Comparison of ENCODE assay signal across 17 cellular contexts in the genomic region with DNA sequence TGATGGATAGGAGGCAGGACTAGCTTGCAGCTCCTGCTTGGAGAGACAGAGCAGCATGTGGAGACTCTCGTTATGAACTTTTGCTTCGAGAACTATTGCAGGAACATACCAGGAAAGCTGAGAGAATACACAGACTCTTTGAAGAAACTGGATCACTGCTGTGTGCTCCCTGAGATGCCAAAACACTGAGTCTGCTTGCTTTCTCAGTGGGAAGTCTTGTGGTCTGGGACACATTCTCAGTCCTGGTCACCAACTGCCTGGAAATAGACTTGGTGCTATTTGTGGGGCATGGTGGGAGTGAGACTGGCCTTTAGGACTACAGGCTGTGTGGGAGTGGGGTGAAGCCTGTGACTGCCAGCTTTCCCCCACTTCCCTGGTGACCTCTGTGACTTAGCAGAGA.
A peak's percentile ranks its signal among the peaks of the same experiment; 100 is the strongest.
DNase-seq lines count a peak whose midpoint lies in the region; FAIRE-seq and TF ChIP-seq lines count a peak whose summit lies in the region.
"Had no signal": no experiment of that assay in that cellular context is flagged by ENCODE, and none has a peak within 500 bp of the region (broad histone marks: within the 10 kb centered on the region; RNA-seq: fewer than 3 reads in every experiment).

No MANE protein-coding gene starts in this region.

- no peaks in the 10 kb centered on the region for H3K36me3 ChIP-seq in astrocyte (ENCODE audit: insufficient read depth, low read length)
- H3K36me3 ChIP-seq in bronchial epithelial cell (ENCODE audit: control insufficient read depth, insufficient read depth, low read length): no peaks in the 10 kb centered on the region
- no peaks in the 10 kb centered on the region for H3K36me3 ChIP-seq in small intestine (ENCODE audit: control insufficient read depth in 2 of 2, insufficient read depth in 2 of 2, low read length in 2 of 2)
- H3K36me3 ChIP-seq: BLaER1 treated with 17β-estradiol and CSF1 and Interleukin-3, amounts not matched to agents 10 nM and 100 nM had no signal

- no peaks in the 10 kb centered on the region for H3K36me3 Mint-ChIP-seq in astrocyte (ENCODE audit: low read depth, unreplicated experiment)
- H3K36me3 Mint-ChIP-seq: CD8-positive, alpha-beta T cell had no signal

- no peak overlapping the region for H3K9ac ChIP-seq in astrocyte (ENCODE audit: low read length)
- H3K9ac ChIP-seq: BLaER1 treated with 17β-estradiol and CSF1 and Interleukin-3, amounts not matched to agents 10 nM and 100 nM had no signal

- H3K27ac Mint-ChIP-seq in astrocyte (ENCODE audit: unreplicated experiment): peak overlapping the region; percentile 54
- H3K27ac Mint-ChIP-seq: B cell; CD8-positive, alpha-beta T cell; H9 had no signal

- peaks cover 2% of the 10 kb centered on the region for H3K4me1 Mint-ChIP-seq in astrocyte (ENCODE audit: low read depth, unreplicated experiment)
- H3K4me1 Mint-ChIP-seq: B cell had no signal

- TF ChIP-seq CTCF in astrocyte (IDR thresholded peaks at IDR 0.05; ENCODE audit: insufficient read depth, low read depth, low read length) (no peak), bronchial epithelial cell (IDR thresholded peaks at IDR 0.05; ENCODE audit: insufficient read depth, low read length, severe bottlenecking) (no peak)

- H3K4me2 ChIP-seq in astrocyte (ENCODE audit: low read length): no peak overlapping the region
- H3K4me2 ChIP-seq: BLaER1 treated with 17β-estradiol and CSF1 and Interleukin-3, amounts not matched to agents 10 nM and 100 nM had no signal

- no peak overlapping the region for H3K4me3 Mint-ChIP-seq in astrocyte (ENCODE audit: unreplicated experiment)
- H3K4me3 Mint-ChIP-seq: B cell; CD8-positive, alpha-beta T cell; H9 had no signal

- H3K27me3 ChIP-seq in astrocyte (ENCODE audit: insufficient read depth, low read length) (no peaks in the 10 kb centered on the region), bronchial epithelial cell (ENCODE audit: control insufficient read depth, insufficient read depth, low read length) (no peaks in the 10 kb centered on the region), small intestine (ENCODE audit: control insufficient read depth in 2 of 2, insufficient read depth in 2 of 2, low read length in 2 of 2) (no peaks in the 10 kb centered on the region)

- peaks cover 16% of the 10 kb centered on the region for H3K9me3 Mint-ChIP-seq in astrocyte (ENCODE audit: unreplicated experiment)

- no peaks in the 10 kb centered on the region for H3K79me2 ChIP-seq in astrocyte (ENCODE audit: insufficient read depth, low read length)

- DNase-seq in astrocyte (ENCODE audit: low read depth): no peak
- DNase-seq in bronchial epithelial cell (ENCODE audit: low read depth): no peak
- peak; percentile 26 for DNase-seq in non-pigmented ciliary epithelial cell (ENCODE audit: low read depth)
- peak; percentile 47 for DNase-seq in smooth muscle cell of the brain vasculature (ENCODE audit: low read depth, low spot score)
- no peak for DNase-seq in SW 1271 (lab: John Stamatoyannopoulos, UW)
- DNase-seq in DMS53 treated with DMSO at 0.1 percent for 48 hours (lab: John Stamatoyannopoulos, UW; ENCODE audit: unreplicated experiment): no peak
- DNase-seq in small intestine: no peak
- DNase-seq in NCI-H128 (lab: John Stamatoyannopoulos, UW; ENCODE audit: unreplicated experiment): no peak
- DNase-seq: Calu3; CD8-positive, alpha-beta T cell; DND-41; EL; GOT3; H9 had no signal

- H3K27ac ChIP-seq in astrocyte (ENCODE audit: low read depth, low read length): no peak overlapping the region
- no peak overlapping the region for H3K27ac ChIP-seq in small intestine (ENCODE audit: low read depth in 1 of 2, low read length in 1 of 2)
- H3K27ac ChIP-seq: BLaER1 treated with 17β-estradiol and CSF1 and Interleukin-3, amounts not matched to agents 10 nM and 100 nM had no signal

- H2AFZ ChIP-seq in astrocyte (ENCODE audit: low read depth, low read length): no peak overlapping the region

- WGBS in small intestine, 3 donors: 64 to 87% (median 87%) methylated on average over 2 of the region's 2 CpGs

- peaks cover 3% of the 10 kb centered on the region for H3K27me3 Mint-ChIP-seq in astrocyte (ENCODE audit: low read depth, unreplicated experiment)

- H3K4me3 ChIP-seq in astrocyte (ENCODE audit: insufficient read depth, low read depth, low read length): no peak overlapping the region
- no peak overlapping the region for H3K4me3 ChIP-seq in bronchial epithelial cell (ENCODE audit: low read depth, low read length)
- H3K4me3 ChIP-seq in small intestine (ENCODE audit: low read depth in 1 of 2, low read length in 2 of 2): no peak overlapping the region
- H3K4me3 ChIP-seq: BLaER1 treated with 17β-estradiol and CSF1 and Interleukin-3, amounts not matched to agents 10 nM and 100 nM; GM12878 had no signal

- H3K9me3 ChIP-seq in astrocyte (ENCODE audit: insufficient read depth, low read depth, low read length) (peaks cover 7% of the 10 kb centered on the region), small intestine (ENCODE audit: control insufficient read depth, low read depth) (no peaks in the 10 kb centered on the region)

- H3K4me1 ChIP-seq in astrocyte (ENCODE audit: insufficient read depth, low read length) (no peaks in the 10 kb centered on the region), small intestine (ENCODE audit: control insufficient read depth in 2 of 2, insufficient read depth in 1 of 2, low read depth in 1 of 2, low read length in 1 of 2) (no peaks in the 10 kb centered on the region)
- H3K4me1 ChIP-seq: BLaER1 treated with 17β-estradiol and CSF1 and Interleukin-3, amounts not matched to agents 10 nM and 100 nM had no signal

- no peaks in the 10 kb centered on the region for H4K20me1 ChIP-seq in astrocyte (ENCODE audit: insufficient read depth, low read length)
- H4K20me1 ChIP-seq: BLaER1 treated with 17β-estradiol and CSF1 and Interleukin-3, amounts not matched to agents 10 nM and 100 nM had no signal

- FAIRE-seq in astrocyte (lab: Jason Lieb, UNC) (no peak), bronchial epithelial cell (lab: Jason Lieb, UNC) (peak; percentile 47), small intestine (lab: Jason Lieb, UNC) (no peak)
- FAIRE-seq: GM12878 had no signal

Comparison
In these comparisons a context has a peak if more than half of its experiments do, and no peak if none do; other contexts are left out.
1. DNase-seq: peak in non-pigmented ciliary epithelial cell (single experiment) and smooth muscle cell of the brain vasculature (single experiment); none in astrocyte (single experiment), bronchial epithelial cell (single experiment), SW 1271 (0 of 2), DMS53 treated with DMSO at 0.1 percent for 48 hours (single experiment), small intestine (single experiment) and NCI-H128 (single experiment).